In the genomic region with DNA sequence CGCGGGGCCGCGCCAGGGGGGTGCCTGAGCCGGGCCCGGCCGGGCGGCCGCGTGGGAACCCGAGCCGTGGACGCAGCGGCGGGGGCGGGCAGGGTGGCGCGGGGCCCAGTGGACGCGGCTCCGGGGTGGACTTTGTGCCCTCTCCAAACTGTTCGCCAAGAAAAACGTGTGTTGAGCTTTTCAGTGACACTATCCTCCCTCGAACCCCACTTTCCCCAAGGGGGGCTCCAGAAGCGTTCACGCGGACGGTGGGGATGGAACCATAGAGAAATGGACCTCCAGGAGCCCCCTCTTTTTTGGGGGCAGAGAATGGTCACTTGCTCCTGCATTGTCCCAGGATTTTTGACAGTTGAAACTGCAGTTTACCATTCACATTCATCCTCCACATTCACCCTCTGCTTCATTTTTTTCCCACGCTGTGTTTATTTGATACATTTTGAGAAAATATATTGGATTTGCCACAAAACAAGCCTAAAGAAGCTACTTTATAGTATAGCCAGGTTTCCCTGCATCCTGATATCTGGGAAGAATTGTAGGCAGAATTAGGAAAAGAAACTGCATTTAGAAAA, we compare ENCODE assay signal across 8 cellular contexts. TPM values are rescaled to one million over a fixed set of nuclear protein-coding genes. Genes with fewer than 3 reads are reported as not detected.
A peak's percentile ranks its signal among the peaks of the same experiment; 100 is the strongest.
DNase-seq lines count a peak whose midpoint lies in the region; ATAC-seq and FAIRE-seq lines count a peak whose summit lies in the region.

No MANE protein-coding gene starts in this region.

- no peaks in the 10 kb centered on the region for H3K9me3 ChIP-seq in CD8-positive, alpha-beta memory T cell (ENCODE audit: low read length)
- H3K9me3 ChIP-seq in effector memory CD4-positive, alpha-beta T cell (ENCODE audit: control insufficient read depth, low read length) = no peaks in the 10 kb centered on the region
- H3K9me3 ChIP-seq in neuronal stem cell (replicated peaks in 1 of 2; ENCODE audit: control insufficient read depth in 2 of 2, insufficient read depth in 1 of 2, low read depth in 1 of 2, low read length in 2 of 2) = peaks cover 0 to 1% of the 10 kb centered on the region in 2 donors

- POLR2A ChIA-PET in CD8-positive, alpha-beta memory T cell (lab: Charles Lee) = interaction anchor here (1.0 to 1.8 kb wide), 3 partner anchors 27 to 35 kb away, joined by 3 to 5 read pairs (median 5); no protein-coding TSS in a partner anchor

- peak overlapping the region; percentile 31 for H2BK120ac ChIP-seq in neuronal stem cell (ENCODE audit: low read depth, low read length)

- peak overlapping the region; percentile 89 for H2AFZ ChIP-seq in neuronal stem cell (ENCODE audit: low read length)

- H3K79me1 ChIP-seq in neuronal stem cell (ENCODE audit: low read depth, low read length) = peaks cover 3% of the 10 kb centered on the region

- H3K36me3 Mint-ChIP-seq in CD8-positive, alpha-beta memory T cell = peaks cover 0 to 21% (median 0%) of the 10 kb centered on the region in 3 donors

- CTCF ChIA-PET in CD8-positive, alpha-beta memory T cell (lab: Charles Lee) = interaction anchor here (1.0 kb wide), 1 partner anchor 10 kb away, joined by 3 read pairs; no protein-coding TSS in a partner anchor

- H4K8ac ChIP-seq in neuronal stem cell (ENCODE audit: low read depth, low read length) = no peak overlapping the region

- peaks cover 0 to 11% of the 10 kb centered on the region in 2 donors for H3K27me3 Mint-ChIP-seq in CD8-positive, alpha-beta memory T cell

- peak overlapping the region; percentile 86 for H3K9ac ChIP-seq in neuronal stem cell (ENCODE audit: low read depth, low read length, poor library complexity)

- H3K9me3 Mint-ChIP-seq in CD8-positive, alpha-beta memory T cell = no peaks in the 10 kb centered on the region

- no peak overlapping the region for H2BK12ac ChIP-seq in neuronal stem cell (ENCODE audit: low read length)

- H2AK5ac ChIP-seq in neuronal stem cell (ENCODE audit: low read depth, low read length) = no peak overlapping the region

- no peak overlapping the region for H3K4ac ChIP-seq in neuronal stem cell (ENCODE audit: low read length)

- FAIRE-seq in RCC 7860 (lab: Jason Lieb, UNC) = no peak

- peak overlapping the region; percentile 87 for H3K4me3 ChIP-seq in CD8-positive, alpha-beta memory T cell (ENCODE audit: low read length)
- H3K4me3 ChIP-seq in effector memory CD4-positive, alpha-beta T cell (ENCODE audit: insufficient read depth, low read depth, low read length, poor library complexity, severe bottlenecking) = peak overlapping the region; percentile 99
- peak overlapping the region; percentile 73 to 79 for H3K4me3 ChIP-seq in neuronal stem cell (ENCODE audit: low read length in 2 of 2)

- no CpG with 5 or more reads among the region's 29 CpGs for WGBS in neuronal stem cell (ENCODE audit: extremely low coverage in 2 of 2, insufficient read length in 2 of 2, insufficient replicate concordance in 1 of 2), 2 donors

- H3K4me1 ChIP-seq in CD8-positive, alpha-beta memory T cell (ENCODE audit: insufficient read depth, low read length) = peaks cover 23% of the 10 kb centered on the region
- peaks cover 12% of the 10 kb centered on the region for H3K4me1 ChIP-seq in effector memory CD4-positive, alpha-beta T cell (ENCODE audit: control insufficient read depth, insufficient read depth, low read length, poor library complexity, severe bottlenecking)
- peaks cover 5 to 18% of the 10 kb centered on the region in 2 donors for H3K4me1 ChIP-seq in neuronal stem cell (ENCODE audit: control insufficient read depth in 2 of 2, insufficient read depth in 1 of 2, low read depth in 1 of 2, low read length in 2 of 2)

- H3K14ac ChIP-seq in neuronal stem cell (ENCODE audit: low read length) = no peak overlapping the region

- peak overlapping the region; percentile 92 to 98 (median 96) for H3K27ac Mint-ChIP-seq in CD8-positive, alpha-beta memory T cell

- peak overlapping the region; percentile 53 for H2BK5ac ChIP-seq in neuronal stem cell (ENCODE audit: low read length)

- no peaks in the 10 kb centered on the region for H3K36me3 ChIP-seq in CD8-positive, alpha-beta memory T cell (ENCODE audit: insufficient read depth, low read length)
- no peaks in the 10 kb centered on the region for H3K36me3 ChIP-seq in effector memory CD4-positive, alpha-beta T cell (ENCODE audit: control insufficient read depth, insufficient read depth, low read length)
- H3K36me3 ChIP-seq in neuronal stem cell (replicated peaks in 1 of 2; ENCODE audit: control insufficient read depth in 2 of 2, insufficient read depth in 2 of 2, low read length in 2 of 2) = peaks cover 0 to 3% of the 10 kb centered on the region in 2 donors

- H3K27ac ChIP-seq in CD8-positive, alpha-beta memory T cell (ENCODE audit: low read depth, low read length) = peak overlapping the region; percentile 96
- H3K27ac ChIP-seq in effector memory CD4-positive, alpha-beta T cell (ENCODE audit: insufficient read depth, low read length, poor library complexity, severe bottlenecking) = peak overlapping the region; percentile 99
- no peak overlapping the region for H3K27ac ChIP-seq in neuronal stem cell (replicated peaks; ENCODE audit: low read length)

- no peak for ATAC-seq in HG02759 (IDR thresholded peaks at IDR 0.05; ENCODE audit: unreplicated experiment)

- DNase-seq in CD8-positive, alpha-beta memory T cell = no peak
- peak; percentile 31 for DNase-seq in NAMALWA (ENCODE audit: low spot score)
- no peak for DNase-seq in effector memory CD4-positive, alpha-beta T cell
- DNase-seq in neuronal stem cell (ENCODE audit: low spot score) = no peak
- no peak for DNase-seq in mesenteric fat pad (ENCODE audit: low spot score)
- DNase-seq in NOMO-1 (lab: John Stamatoyannopoulos, UW; ENCODE audit: unreplicated experiment in 2 of 2) = no peak
- no peak for DNase-seq in RCC 7860 (ENCODE audit: low spot score)

- H3K4me2 ChIP-seq in neuronal stem cell (ENCODE audit: insufficient read depth, low read length, poor library complexity, severe bottlenecking) = peak overlapping the region; percentile 87

- peak overlapping the region; percentile 85 for H3K23ac ChIP-seq in neuronal stem cell (ENCODE audit: low read depth, low read length, poor library complexity)

- peaks cover 29 to 48% (median 45%) of the 10 kb centered on the region in 3 donors for H3K4me1 Mint-ChIP-seq in CD8-positive, alpha-beta memory T cell

- H3K27me3 ChIP-seq in CD8-positive, alpha-beta memory T cell (ENCODE audit: insufficient read depth, low read length, poor library complexity, severe bottlenecking) = no peaks in the 10 kb centered on the region
- no peaks in the 10 kb centered on the region for H3K27me3 ChIP-seq in effector memory CD4-positive, alpha-beta T cell (replicated peaks; ENCODE audit: control insufficient read depth, insufficient read depth, low read length, poor library complexity, severe bottlenecking)
- H3K27me3 ChIP-seq in neuronal stem cell (ENCODE audit: control insufficient read depth in 3 of 3, insufficient read depth in 3 of 3, low read depth in 1 of 3, low read length in 3 of 3) = no peaks in the 10 kb centered on the region

- peak overlapping the region; percentile 92 for H3K18ac ChIP-seq in neuronal stem cell (ENCODE audit: low read length)

- H4K91ac ChIP-seq in neuronal stem cell (ENCODE audit: low read depth, low read length, poor library complexity) = no peak overlapping the region

- no peak overlapping the region for H2BK15ac ChIP-seq in neuronal stem cell (ENCODE audit: low read length)

- peak overlapping the region; percentile 88 to 100 (median 96) for H3K4me3 Mint-ChIP-seq in CD8-positive, alpha-beta memory T cell

RNA-seq across cellular contexts. Expression of a gene that starts 2.8 kb away (rescaled TPM):
- 10 to 100 TPM; 33.5 to 37.1 TPM for total RNA-seq in CD8-positive, alpha-beta memory T cell
- polyA plus RNA-seq in CD8-positive, alpha-beta memory T cell = 2.8 TPM
- polyA plus RNA-seq in neuronal stem cell (2013, experiment 1 of 2) = 14.1 TPM
- 12.9 TPM for polyA plus RNA-seq in neuronal stem cell (2013, experiment 2 of 2)
- total RNA-seq in mesenteric fat pad = 27.3 TPM
